In genomic region chr15:58665676-58666075, GRCh38 we compare ENCODE assay signal across 19 cellular contexts.
DNase-seq lines count a peak whose midpoint lies in the region; ATAC-seq, FAIRE-seq and TF ChIP-seq lines count a peak whose summit lies in the region.
"Had no signal": no experiment of that assay in that cellular context is flagged by ENCODE, and none has a peak within 500 bp of the region (broad histone marks: within the 10 kb centered on the region; RNA-seq: fewer than 3 reads in every experiment).

No MANE protein-coding gene starts in this region.

- CTCF ChIA-PET in activated CD8-positive, alpha-beta T cell treated with anti-CD3 and anti-CD28 coated beads for 36 hours (lab: Charles Lee) = no interaction called here
- CTCF ChIA-PET in activated CD8-positive, alpha-beta T cell treated with anti-CD3 and anti-CD28 coated beads, Interleukin-2, amount 10 ng/mL, durations not matched to agents 7 days and 5 days (lab: Charles Lee) = no interaction called here
- CTCF ChIA-PET in H1 (lab: Charles Lee; ENCODE audit: partially characterized antibody) = interaction anchor here (1.0 kb wide), 1 partner anchor 94 kb away, joined by 3 read pairs; no protein-coding TSS in a partner anchor

- peaks cover 0 to 8% (median 4%) of the 10 kb centered on the region in 4 experiments; a peak in 4 of 7 replicates for H3K4me1 ChIP-seq in H1 (replicated peaks in 1 of 4; ENCODE audit: control insufficient read depth in 3 of 4, insufficient read depth in 4 of 4, low read length in 3 of 4)
- peaks cover 0 to 42% (median 10%) of the 10 kb centered on the region in 4 donors for H3K4me1 ChIP-seq in tibial nerve
- H3K4me1 ChIP-seq: BLaER1 had no signal

- no peak overlapping the region for H2BK12ac ChIP-seq in H1 (ENCODE audit: low read depth, low read length)

- no peak overlapping the region for H3K4me3 ChIP-seq in H1 (ENCODE audit: extremely low read depth in 1 of 4, insufficient read depth in 2 of 4, low read depth in 3 of 4, low read length in 4 of 4)
- H3K4me3 ChIP-seq in tibial nerve = no peak overlapping the region
- H3K4me3 ChIP-seq: BLaER1 had no signal

- no peak for TF ChIP-seq RAD21 in H1 (IDR thresholded peaks at IDR 0.05 in 1 of 2, conservative IDR thresholded peaks at IDR 0.05 in 1 of 2; ENCODE audit: low read depth in 2 of 2, low read length in 2 of 2)

- H2BK15ac ChIP-seq in H1 (ENCODE audit: low read length) = no peak overlapping the region

- H3K27ac Mint-ChIP-seq in activated CD8-positive, alpha-beta T cell treated with anti-CD3 and anti-CD28 coated beads for 36 hours = peak overlapping the region; percentile 14
- H3K27ac Mint-ChIP-seq in activated CD8-positive, alpha-beta T cell treated with anti-CD3 and anti-CD28 coated beads, Interleukin-2, amount 10 ng/mL, durations not matched to agents 7 days and 5 days = no peak overlapping the region
- H3K27ac Mint-ChIP-seq in activated T-helper 17 cell treated with anti-CD3 and anti-CD28 coated beads, Interleukin-2, amount 50 U/mL, for 72 hours = no peak overlapping the region
- no peak overlapping the region for H3K27ac Mint-ChIP-seq in mesothelial cell of epicardium
- H3K27ac Mint-ChIP-seq: HFFc6, IgD-negative memory B cell had no signal

- POLR2A ChIA-PET in activated CD8-positive, alpha-beta T cell treated with anti-CD3 and anti-CD28 coated beads for 36 hours (lab: Charles Lee) = no interaction called here
- POLR2A ChIA-PET in activated CD8-positive, alpha-beta T cell treated with anti-CD3 and anti-CD28 coated beads, Interleukin-2, amount 10 ng/mL, durations not matched to agents 7 days and 5 days (lab: Charles Lee) = no interaction called here
- POLR2A ChIA-PET in H1 (lab: Charles Lee; ENCODE audit: partially characterized antibody) = interaction anchor here (1.0 kb wide), 1 partner anchor 105 kb away, joined by 3 read pairs; the partner anchor contains the start of gene MINDY2

- TF ChIP-seq EP300 in H1 (IDR thresholded peaks at IDR 0.05; ENCODE audit: borderline replicate concordance in 1 of 2, low read depth in 2 of 2, low read length in 2 of 2) (no peak), tibial nerve (IDR thresholded peaks at IDR 0.05) (no peak)

- no peak overlapping the region for H4K8ac ChIP-seq in H1 (ENCODE audit: extremely low read depth, insufficient read depth, low read length)

- H3K36me3 Mint-ChIP-seq in activated CD8-positive, alpha-beta T cell treated with anti-CD3 and anti-CD28 coated beads for 36 hours (ENCODE audit: low read depth) = peaks cover 32% of the 10 kb centered on the region
- peaks cover 55% of the 10 kb centered on the region for H3K36me3 Mint-ChIP-seq in activated CD8-positive, alpha-beta T cell treated with anti-CD3 and anti-CD28 coated beads, Interleukin-2, amount 10 ng/mL, durations not matched to agents 7 days and 5 days (ENCODE audit: low read depth)
- peaks cover 62% of the 10 kb centered on the region for H3K36me3 Mint-ChIP-seq in activated T-helper 17 cell treated with anti-CD3 and anti-CD28 coated beads, Interleukin-2, amount 50 U/mL, for 72 hours (ENCODE audit: low read depth)
- H3K36me3 Mint-ChIP-seq in mesothelial cell of epicardium = peaks cover 35% of the 10 kb centered on the region

- in situ Hi-C loops in G401 (cut with HindIII; ENCODE audit: low sequenced_read_pairs) = no loop called here

- no peak overlapping the region for H2BK120ac ChIP-seq in H1 (replicated peaks; ENCODE audit: low read depth, low read length)

- H3K79me2 ChIP-seq in H1 (ENCODE audit: control insufficient read depth in 1 of 2, insufficient read depth in 2 of 2, low read length in 2 of 2) = no peaks in the 10 kb centered on the region

- no peaks in the 10 kb centered on the region for H3K27me3 Mint-ChIP-seq in activated CD8-positive, alpha-beta T cell treated with anti-CD3 and anti-CD28 coated beads for 36 hours
- H3K27me3 Mint-ChIP-seq in activated CD8-positive, alpha-beta T cell treated with anti-CD3 and anti-CD28 coated beads, Interleukin-2, amount 10 ng/mL, durations not matched to agents 7 days and 5 days (ENCODE audit: low read depth) = no peaks in the 10 kb centered on the region
- no peaks in the 10 kb centered on the region for H3K27me3 Mint-ChIP-seq in activated T-helper 17 cell treated with anti-CD3 and anti-CD28 coated beads, Interleukin-2, amount 50 U/mL, for 72 hours
- no peaks in the 10 kb centered on the region for H3K27me3 Mint-ChIP-seq in mesothelial cell of epicardium (ENCODE audit: low read depth)
- H3K27me3 Mint-ChIP-seq: IgD-negative memory B cell had no signal

- H4K91ac ChIP-seq in H1 (replicated peaks; ENCODE audit: insufficient read length, low read length) = no peak overlapping the region

- H3K9me3 Mint-ChIP-seq in activated CD8-positive, alpha-beta T cell treated with anti-CD3 and anti-CD28 coated beads for 36 hours = no peaks in the 10 kb centered on the region
- no peaks in the 10 kb centered on the region for H3K9me3 Mint-ChIP-seq in activated CD8-positive, alpha-beta T cell treated with anti-CD3 and anti-CD28 coated beads, Interleukin-2, amount 10 ng/mL, durations not matched to agents 7 days and 5 days (ENCODE audit: insufficient read depth)
- H3K9me3 Mint-ChIP-seq in activated T-helper 17 cell treated with anti-CD3 and anti-CD28 coated beads, Interleukin-2, amount 50 U/mL, for 72 hours = no peaks in the 10 kb centered on the region
- peaks cover 13% of the 10 kb centered on the region for H3K9me3 Mint-ChIP-seq in mesothelial cell of epicardium
- H3K9me3 Mint-ChIP-seq: HFFc6, IgD-negative memory B cell had no signal

- DNase-seq in activated CD8-positive, alpha-beta T cell treated with anti-CD3 and anti-CD28 coated beads for 36 hours = no peak
- no peak for DNase-seq in activated CD8-positive, alpha-beta T cell treated with anti-CD3 and anti-CD28 coated beads, Interleukin-2, amount 10 ng/mL, durations not matched to agents 7 days and 5 days
- DNase-seq in H1 (ENCODE audit: low read depth in 1 of 2, low spot score in 2 of 2) (no peak), tibial nerve (ENCODE audit: low spot score in 2 of 2) (no peak), mesothelial cell of epicardium (ENCODE audit: low spot score in 2 of 2, unreplicated experiment in 2 of 2) (no peak), UCSD-AML1 (lab: John Stamatoyannopoulos, UW; ENCODE audit: unreplicated experiment) (no peak), G401 (ENCODE audit: low spot score) (no peak)
- DNase-seq: 8988T, DND-41, GDM1, HFFc6, NCI-H1105 treated with DMSO at 0.1 percent for 48 hours, NCI-H1694 treated with DMSO at 0.1 percent for 48 hours, NCI-H2107, NCI-H2227 treated with DMSO at 0.1 percent for 48 hours, NCI-H524 treated with DMSO at 0.1 percent for 48 hours had no signal

- no peak overlapping the region for H3K56ac ChIP-seq in H1 (replicated peaks; ENCODE audit: insufficient read length, low read depth, low read length)

- H3K4me2 ChIP-seq in H1 (ENCODE audit: insufficient read depth in 1 of 2, low read depth in 2 of 2, low read length in 2 of 2) = no peak overlapping the region
- H3K4me2 ChIP-seq: BLaER1 had no signal

- H3K27me3 ChIP-seq in H1 (replicated peaks in 1 of 4; ENCODE audit: control insufficient read depth in 3 of 4, extremely low read depth in 1 of 4, insufficient read depth in 3 of 4, low read length in 3 of 4) (no peaks in the 10 kb centered on the region), tibial nerve (no peaks in the 10 kb centered on the region)
- H3K27me3 ChIP-seq: BLaER1 had no signal

- no peak for ATAC-seq in activated CD8-positive, alpha-beta T cell treated with anti-CD3 and anti-CD28 coated beads for 36 hours
- ATAC-seq in activated CD8-positive, alpha-beta T cell treated with anti-CD3 and anti-CD28 coated beads, Interleukin-2, amount 10 ng/mL, durations not matched to agents 7 days and 5 days = no peak
- peak; percentile 47 for ATAC-seq in activated T-helper 17 cell treated with anti-CD3 and anti-CD28 coated beads, Interleukin-2, amount 50 U/mL, for 72 hours (replicated peaks)

- H2AFZ ChIP-seq in H1 (ENCODE audit: low read length) = no peak overlapping the region

- 90% methylated on average over 2 of the region's 2 CpGs; no CpG with 5 or more reads in 1 of the 2 experiments for WGBS in H1 (ENCODE audit: extremely low coverage in 1 of 2, insufficient coverage in 1 of 2, insufficient read length in 1 of 2, insufficient replicate concordance in 2 of 2, low coverage in 1 of 2, low lambda C conversion rate in 2 of 2, missing lambda C conversion rate in 1 of 2), 2 experiments
- 84 to 87% methylated on average over 2 of the region's 2 CpGs for WGBS in tibial nerve, 2 donors

- H3K79me1 ChIP-seq in H1 (ENCODE audit: low read depth, low read length) = no peaks in the 10 kb centered on the region

- no peak for TF ChIP-seq CTCF in activated CD8-positive, alpha-beta T cell treated with anti-CD3 and anti-CD28 coated beads for 36 hours (IDR thresholded peaks at IDR 0.05)
- TF ChIP-seq CTCF in H1 (IDR thresholded peaks at IDR 0.05; ENCODE audit: control extremely low read depth in 1 of 3, insufficient read depth in 1 of 3, low read depth in 1 of 3, low read length in 3 of 3) (no peak), tibial nerve (IDR thresholded peaks at IDR 0.05) (no peak), mesothelial cell of epicardium (IDR thresholded peaks at IDR 0.05; ENCODE audit: unreplicated experiment) (no peak)

- H3K36me3 ChIP-seq in H1 (ENCODE audit: control insufficient read depth in 2 of 4, insufficient read depth in 4 of 4, low read length in 3 of 4) (peaks cover 0 to 5% (median 1%) of the 10 kb centered on the region in 4 experiments; a peak in 3 of 8 replicates), tibial nerve (peaks cover 0 to 30% (median 0%) of the 10 kb centered on the region in 3 donors)

- intact Hi-C loops in activated CD8-positive, alpha-beta T cell treated with anti-CD3 and anti-CD28 coated beads for 36 hours (cut with micrococcal nuclease) = no loop called here

- H3K9me3 ChIP-seq in H1 (ENCODE audit: insufficient read depth in 2 of 2, low read depth in 1 of 2, low read length in 1 of 2) (no peaks in the 10 kb centered on the region), tibial nerve (no peaks in the 10 kb centered on the region)

- H3K4me3 Mint-ChIP-seq in activated CD8-positive, alpha-beta T cell treated with anti-CD3 and anti-CD28 coated beads for 36 hours = no peak overlapping the region
- no peak overlapping the region for H3K4me3 Mint-ChIP-seq in activated CD8-positive, alpha-beta T cell treated with anti-CD3 and anti-CD28 coated beads, Interleukin-2, amount 10 ng/mL, durations not matched to agents 7 days and 5 days
- no peak overlapping the region for H3K4me3 Mint-ChIP-seq in activated T-helper 17 cell treated with anti-CD3 and anti-CD28 coated beads, Interleukin-2, amount 50 U/mL, for 72 hours
- no peak overlapping the region for H3K4me3 Mint-ChIP-seq in mesothelial cell of epicardium
- H3K4me3 Mint-ChIP-seq: HFFc6 had no signal

- no peak overlapping the region for H3K14ac ChIP-seq in H1 (ENCODE audit: insufficient read length)

- no peak overlapping the region for H3K4ac ChIP-seq in H1 (replicated peaks; ENCODE audit: insufficient read length, low read depth, low read length)

- H2AK5ac ChIP-seq in H1 (ENCODE audit: low read depth, low read length) = no peak overlapping the region; the same call in 1 of the 2 replicates

- no peak overlapping the region for H3K18ac ChIP-seq in H1 (ENCODE audit: extremely low read depth, low read length)

- TF ChIP-seq POLR2A in H1 (IDR thresholded peaks at IDR 0.05; ENCODE audit: control extremely low read depth in 1 of 2, low read depth in 2 of 2, low read length in 2 of 2) (no peak), tibial nerve (IDR thresholded peaks at IDR 0.05) (no peak)

- no peak overlapping the region for H2BK20ac ChIP-seq in H1 (ENCODE audit: low read length)

- H3K27ac ChIP-seq in H1 (ENCODE audit: low read depth, low read length) (no peak overlapping the region), tibial nerve (peak overlapping the region in 3 of 4 donors; percentile 5 to 76 (median 68))
- H3K27ac ChIP-seq: BLaER1 had no signal

- no peaks in the 10 kb centered on the region for H3K23me2 ChIP-seq in H1 (ENCODE audit: low read depth, low read length)

- FAIRE-seq in H1 (lab: Jason Lieb, UNC) = peak; percentile 63

- H3K23ac ChIP-seq in H1 (ENCODE audit: insufficient read length) = no peak overlapping the region

- H3K9ac ChIP-seq in H1 (replicated peaks in 1 of 4; ENCODE audit: extremely low read depth in 1 of 4, low read depth in 3 of 4, low read length in 3 of 4) = no peak overlapping the region
- H3K9ac ChIP-seq: BLaER1 had no signal

- H2BK5ac ChIP-seq in H1 (ENCODE audit: low read depth, low read length) = no peak overlapping the region

- no peak overlapping the region for H4K5ac ChIP-seq in H1 (ENCODE audit: insufficient read length, low read depth, low read length)

- no peaks in the 10 kb centered on the region for H4K20me1 ChIP-seq in H1 (replicated peaks in 1 of 2; ENCODE audit: control insufficient read depth in 1 of 2, insufficient read depth in 2 of 2, low read length in 2 of 2)
- H4K20me1 ChIP-seq: BLaER1 had no signal

- peaks cover 4% of the 10 kb centered on the region for H3K4me1 Mint-ChIP-seq in activated CD8-positive, alpha-beta T cell treated with anti-CD3 and anti-CD28 coated beads for 36 hours (ENCODE audit: low read depth)
- H3K4me1 Mint-ChIP-seq in activated CD8-positive, alpha-beta T cell treated with anti-CD3 and anti-CD28 coated beads, Interleukin-2, amount 10 ng/mL, durations not matched to agents 7 days and 5 days (ENCODE audit: low read depth) = no peaks in the 10 kb centered on the region
- H3K4me1 Mint-ChIP-seq in activated T-helper 17 cell treated with anti-CD3 and anti-CD28 coated beads, Interleukin-2, amount 50 U/mL, for 72 hours = peaks cover 5% of the 10 kb centered on the region
- peaks cover 4% of the 10 kb centered on the region for H3K4me1 Mint-ChIP-seq in mesothelial cell of epicardium
